35 cellular contexts compared by ENCODE assay signal in genomic region chr12:114555451-114555850, GRCh38.
"Had no signal": no experiment of that assay in that cellular context is flagged by ENCODE, and none has a peak within 500 bp of the region (broad histone marks: within the 10 kb centered on the region; RNA-seq: fewer than 3 reads in every experiment).

No MANE protein-coding gene starts in this region.

- H3K4me3 ChIP-seq: ascending aorta, cardiac muscle cell, Peyer's patch had no signal

- H3K27ac Mint-ChIP-seq: activated CD4-positive, alpha-beta T cell treated with anti-CD3 and anti-CD28 coated beads, Interleukin-2, amount 10 ng/mL, durations not matched to agents 24 days and 14 days; activated CD8-positive, alpha-beta T cell treated with anti-CD3 and anti-CD28 coated beads for 36 hours; activated naive CD4-positive, alpha-beta T cell treated with anti-CD3 and anti-CD28 coated beads, Interleukin-2, amount 50 U/mL, for 24 hours; activated naive CD8-positive, alpha-beta T cell treated with anti-CD3 and anti-CD28 coated beads, Interleukin-2, amount 10 ng/mL, durations not matched to agents 7 days and 5 days; activated T-cell treated with anti-CD3 and anti-CD28 coated beads, Interleukin-2, amount 50 U/mL, for 24 hours; activated T-helper 2 cell treated with anti-CD3 and anti-CD28 coated beads, Interferon-gamma antibody, Interleukin-2, Interleukin-4, amounts not matched to agents 10 μg/mL and 5 μg/mL and 100 μg/mL, durations not matched to agents 14 hours and 24 hours and 36 hours had no signal

- ATAC-seq: activated CD8-positive, alpha-beta T cell treated with anti-CD3 and anti-CD28 coated beads for 36 hours; PC-3 had no signal

- DNase-seq: activated CD4-positive, alpha-beta T cell treated with anti-CD3 and anti-CD28 coated beads for 1 hour; activated CD4-positive, alpha-beta T cell treated with anti-CD3 and anti-CD28 coated beads, Interleukin-2, amount 10 ng/mL, durations not matched to agents 24 days and 14 days; activated CD4-positive, alpha-beta T cell treated with anti-CD3 and anti-CD28 coated beads, Interleukin-2, amount 50 U/mL, for 4 hours; activated CD4-positive, CD25-positive, alpha-beta regulatory T cell; activated CD8-positive, alpha-beta T cell treated with anti-CD3 and anti-CD28 coated beads for 36 hours; activated gamma-delta T cell; activated naive CD4-positive, alpha-beta T cell treated with Interleukin-2 at 50 U/mL for 16 hours; activated naive CD8-positive, alpha-beta T cell treated with anti-CD3 and anti-CD28 coated beads, Interleukin-2, amount 10 ng/mL, durations not matched to agents 7 days and 5 days; activated T-cell treated with anti-CD3 and anti-CD28 coated beads, Interleukin-2, amount 50 U/mL, for 24 hours; amygdala; Kasumi-1; KG1; NCI-H1092 treated with DMSO at 0.1 percent for 48 hours; NCI-H1417; NCI-H146; NCI-H187 treated with DMSO at 0.1 percent for 48 hours; NCI-H2081 treated with DMSO at 0.1 percent for 48 hours; NCI-H226; NCI-H446 treated with DMSO at 0.1 percent for 48 hours; NCI-H526; NCI-H748 treated with DMSO at 0.1 percent for 48 hours; NK-92 treated with Interleukin-12 subunit alpha and Interleukin-12 subunit beta, amount 100 ng/mL, for 24 hours; PC-3; Peyer's patch; RPMI8226; SHP77 treated with DMSO at 0.1 percent for 48 hours; SW 1271; T-helper 1 cell; T-helper 2 cell; T-helper 9 cell; WERI-Rb-1 had no signal

- H3K27me3 Mint-ChIP-seq: activated CD4-positive, alpha-beta T cell treated with anti-CD3 and anti-CD28 coated beads, Interleukin-2, amount 10 ng/mL, durations not matched to agents 24 days and 14 days; activated naive CD4-positive, alpha-beta T cell treated with anti-CD3 and anti-CD28 coated beads, Interleukin-2, amount 50 U/mL, for 24 hours had no signal

- H3K27me3 ChIP-seq: ascending aorta, Peyer's patch had no signal

- H3K9me3 ChIP-seq: ascending aorta, Peyer's patch had no signal

- H3K4me3 Mint-ChIP-seq: activated CD4-positive, alpha-beta T cell treated with anti-CD3 and anti-CD28 coated beads, Interleukin-2, amount 10 ng/mL, durations not matched to agents 24 days and 14 days; activated CD8-positive, alpha-beta T cell treated with anti-CD3 and anti-CD28 coated beads for 36 hours; activated naive CD4-positive, alpha-beta T cell treated with anti-CD3 and anti-CD28 coated beads, Interleukin-2, amount 50 U/mL, for 24 hours; activated naive CD8-positive, alpha-beta T cell treated with anti-CD3 and anti-CD28 coated beads, Interleukin-2, amount 10 ng/mL, durations not matched to agents 7 days and 5 days; activated T-cell treated with anti-CD3 and anti-CD28 coated beads, Interleukin-2, amount 50 U/mL, for 24 hours had no signal

- H3K36me3 ChIP-seq: ascending aorta, cardiac muscle cell, Peyer's patch, WERI-Rb-1 had no signal

- H3K9me3 Mint-ChIP-seq: activated CD4-positive, alpha-beta T cell treated with anti-CD3 and anti-CD28 coated beads, Interleukin-2, amount 10 ng/mL, durations not matched to agents 24 days and 14 days; activated CD8-positive, alpha-beta T cell treated with anti-CD3 and anti-CD28 coated beads for 36 hours; activated naive CD4-positive, alpha-beta T cell treated with anti-CD3 and anti-CD28 coated beads, Interleukin-2, amount 50 U/mL, for 24 hours; activated naive CD8-positive, alpha-beta T cell treated with anti-CD3 and anti-CD28 coated beads, Interleukin-2, amount 10 ng/mL, durations not matched to agents 7 days and 5 days; activated T-cell treated with anti-CD3 and anti-CD28 coated beads, Interleukin-2, amount 50 U/mL, for 24 hours; activated T-helper 2 cell treated with anti-CD3 and anti-CD28 coated beads, Interferon-gamma antibody, Interleukin-2, Interleukin-4, amounts not matched to agents 10 μg/mL and 5 μg/mL and 100 μg/mL, durations not matched to agents 14 hours and 24 hours and 36 hours had no signal

- H3K4me1 ChIP-seq: ascending aorta, Peyer's patch had no signal

- H3K36me3 Mint-ChIP-seq: activated naive CD4-positive, alpha-beta T cell treated with anti-CD3 and anti-CD28 coated beads, Interleukin-2, amount 50 U/mL, for 24 hours; activated naive CD8-positive, alpha-beta T cell treated with anti-CD3 and anti-CD28 coated beads, Interleukin-2, amount 10 ng/mL, durations not matched to agents 7 days and 5 days had no signal

- H3K4me1 Mint-ChIP-seq: activated CD4-positive, alpha-beta T cell treated with anti-CD3 and anti-CD28 coated beads, Interleukin-2, amount 10 ng/mL, durations not matched to agents 24 days and 14 days; activated naive CD4-positive, alpha-beta T cell treated with anti-CD3 and anti-CD28 coated beads, Interleukin-2, amount 50 U/mL, for 24 hours; activated naive CD8-positive, alpha-beta T cell treated with anti-CD3 and anti-CD28 coated beads, Interleukin-2, amount 10 ng/mL, durations not matched to agents 7 days and 5 days had no signal

- H3K27ac ChIP-seq: ascending aorta, cardiac muscle cell, Peyer's patch, WERI-Rb-1 had no signal
